ENCODE assay signal across 8 cellular contexts in the genomic region with DNA sequence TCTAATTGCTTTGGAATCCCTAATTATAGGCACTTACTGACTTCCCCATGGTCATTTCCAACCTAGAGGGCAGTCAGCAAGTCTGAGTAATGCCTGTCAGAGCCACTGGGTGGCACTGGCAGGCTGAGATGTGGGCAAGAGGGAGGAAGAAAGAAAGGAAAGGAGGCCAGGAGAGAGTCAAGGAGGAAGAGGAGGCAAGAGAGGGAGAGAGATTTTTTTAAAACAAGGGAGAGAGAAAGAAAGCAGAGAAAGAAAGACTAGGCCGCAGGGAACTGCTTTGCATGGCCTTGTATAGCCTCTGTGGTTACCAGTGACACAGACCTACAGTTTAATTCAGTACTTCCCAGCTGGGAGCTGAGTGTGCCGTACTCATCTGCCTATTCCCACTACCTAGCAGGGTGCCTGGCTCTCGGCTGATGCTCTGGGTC.
DNase-seq lines count a peak whose midpoint lies in the region; ATAC-seq and TF ChIP-seq lines count a peak whose summit lies in the region.

No MANE protein-coding gene starts in this region.

- peak; percentile 91 for TF ChIP-seq RAD21 in SK-N-SH (IDR thresholded peaks at IDR 0.05; ENCODE audit: low read length)

- no peak overlapping the region for H3K4me3 Mint-ChIP-seq in CD4-positive, CD25-positive, alpha-beta regulatory T cell

- peak; percentile 8 to 49 (median 44) for DNase-seq in CD4-positive, CD25-positive, alpha-beta regulatory T cell
- peak; percentile 60 for DNase-seq in SK-N-SH
- DNase-seq in adipocyte (ENCODE audit: low read depth): peak; percentile 86
- peak; percentile 54 for DNase-seq in left ventricle myocardium inferior
- peak; percentile 63 for DNase-seq in retina

- no peaks in the 10 kb centered on the region for H3K9me2 ChIP-seq in SK-N-SH

- POLR2A ChIA-PET in SK-N-SH (lab: Yijun Ruan, JAX): no interaction called here

- no peak overlapping the region for H3K4me3 ChIP-seq in CD4-positive, CD25-positive, alpha-beta regulatory T cell (ENCODE audit: low read depth, low read length)
- H3K4me3 ChIP-seq in SK-N-SH (ENCODE audit: low read depth in 2 of 2, low read length in 1 of 2) (no peak overlapping the region), adipocyte (ENCODE audit: low read length) (no peak overlapping the region), left ventricle myocardium inferior (no peak overlapping the region)

- H2AFZ ChIP-seq in SK-N-SH (ENCODE audit: low read depth): no peak overlapping the region

- H3K27me3 ChIP-seq in CD4-positive, CD25-positive, alpha-beta regulatory T cell (ENCODE audit: control insufficient read depth, insufficient read depth, low read length): peaks cover 3% of the 10 kb centered on the region
- H3K27me3 ChIP-seq in SK-N-SH (ENCODE audit: insufficient read depth): no peaks in the 10 kb centered on the region
- H3K27me3 ChIP-seq in adipocyte (replicated peaks; ENCODE audit: control insufficient read depth, insufficient read depth, low read length): no peaks in the 10 kb centered on the region
- peaks cover 31% of the 10 kb centered on the region for H3K27me3 ChIP-seq in left ventricle myocardium inferior (ENCODE audit: low read depth)

- peaks cover 5% of the 10 kb centered on the region for H3K27me3 Mint-ChIP-seq in CD4-positive, CD25-positive, alpha-beta regulatory T cell

- CTCF ChIA-PET in SK-N-SH (lab: Yijun Ruan, JAX): interaction anchor here (0.6 to 2.7 kb wide), 28 partner anchors 9 to 1620 kb away, joined by 3 to 40 read pairs (median 3); partner anchors contain the start of gene EGR2

- intact Hi-C loops in left ventricle myocardium inferior (cut with micrococcal nuclease): loop anchor here (10.0 kb wide), 3 partner anchors 231 to 561 kb away; no protein-coding TSS in a partner anchor

- H3K9ac ChIP-seq in SK-N-SH: no peak overlapping the region
- no peak overlapping the region for H3K9ac ChIP-seq in adipocyte (ENCODE audit: low read length)

- no peak overlapping the region for H3K27ac Mint-ChIP-seq in CD4-positive, CD25-positive, alpha-beta regulatory T cell

- TF ChIP-seq CTCF in SK-N-SH (IDR thresholded peaks at IDR 0.05) (peak; percentile 96), left ventricle myocardium inferior (IDR thresholded peaks at IDR 0.05; ENCODE audit: borderline replicate concordance) (peak; percentile 89)

- TF ChIP-seq EP300 in SK-N-SH (IDR thresholded peaks at IDR 0.05; ENCODE audit: borderline replicate concordance in 1 of 2, low read depth in 1 of 2, low read length in 1 of 2): no peak

- H3K9me3 Mint-ChIP-seq in CD4-positive, CD25-positive, alpha-beta regulatory T cell: peaks cover 0 to 1% (median 0%) of the 10 kb centered on the region in 7 donors

- 44% methylated on average over 3 of the region's 3 CpGs for WGBS in SK-N-SH (ENCODE audit: low lambda C conversion rate)

- no peaks in the 10 kb centered on the region for H3K4me1 ChIP-seq in CD4-positive, CD25-positive, alpha-beta regulatory T cell (ENCODE audit: control insufficient read depth, insufficient read depth, low read length, poor library complexity, severe bottlenecking)
- H3K4me1 ChIP-seq in SK-N-SH (ENCODE audit: control insufficient read depth in 1 of 2, insufficient read depth in 2 of 2, low read depth in 1 of 2, low read length in 1 of 2): no peaks in the 10 kb centered on the region; a peak in 1 of 4 replicates
- H3K4me1 ChIP-seq in adipocyte (ENCODE audit: control insufficient read depth, insufficient read depth, low read length): peaks cover 3% of the 10 kb centered on the region
- H3K4me1 ChIP-seq in left ventricle myocardium inferior: no peaks in the 10 kb centered on the region

- no peaks in the 10 kb centered on the region for H3F3A ChIP-seq in SK-N-SH (replicated peaks; ENCODE audit: insufficient read depth)

- no peaks in the 10 kb centered on the region for H3K36me3 ChIP-seq in CD4-positive, CD25-positive, alpha-beta regulatory T cell (ENCODE audit: control insufficient read depth, insufficient read depth, low read length)
- H3K36me3 ChIP-seq in SK-N-SH (replicated peaks in 1 of 2; ENCODE audit: control insufficient read depth in 1 of 2, insufficient read depth in 2 of 2, low read length in 1 of 2): no peaks in the 10 kb centered on the region
- H3K36me3 ChIP-seq in adipocyte (ENCODE audit: control insufficient read depth, insufficient read depth, low read length, severe bottlenecking): no peaks in the 10 kb centered on the region
- H3K36me3 ChIP-seq in left ventricle myocardium inferior: no peaks in the 10 kb centered on the region

- H3K36me3 Mint-ChIP-seq in CD4-positive, CD25-positive, alpha-beta regulatory T cell: no peaks in the 10 kb centered on the region

- H3K4me2 ChIP-seq in SK-N-SH: no peak overlapping the region

- no peaks in the 10 kb centered on the region for H3K9me3 ChIP-seq in CD4-positive, CD25-positive, alpha-beta regulatory T cell (ENCODE audit: control insufficient read depth in 2 of 2, low read length in 2 of 2)
- H3K9me3 ChIP-seq in SK-N-SH (no peaks in the 10 kb centered on the region), adipocyte (ENCODE audit: control insufficient read depth, low read length) (no peaks in the 10 kb centered on the region), left ventricle myocardium inferior (replicated peaks) (no peaks in the 10 kb centered on the region)

- no peaks in the 10 kb centered on the region for H3K79me2 ChIP-seq in SK-N-SH (ENCODE audit: insufficient read depth)

- no peak overlapping the region for H3K27ac ChIP-seq in CD4-positive, CD25-positive, alpha-beta regulatory T cell (ENCODE audit: insufficient read depth, low read length, poor library complexity, severe bottlenecking)
- no peak overlapping the region for H3K27ac ChIP-seq in SK-N-SH (ENCODE audit: low read depth in 2 of 2, low read length in 1 of 2)
- no peak overlapping the region for H3K27ac ChIP-seq in left ventricle myocardium inferior (replicated peaks)

- ATAC-seq in CD4-positive, CD25-positive, alpha-beta regulatory T cell (ENCODE audit: low read depth in 2 of 2): peak; percentile 64 to 72
- ATAC-seq in GM19025 (IDR thresholded peaks at IDR 0.05; ENCODE audit: low read depth, unreplicated experiment) (peak; percentile 79), HG03354 (IDR thresholded peaks at IDR 0.05; ENCODE audit: poor library complexity, severe bottlenecking, unreplicated experiment) (peak; percentile 86), HG03565 (IDR thresholded peaks at IDR 0.05; ENCODE audit: unreplicated experiment) (no peak)

- H4K20me1 ChIP-seq in SK-N-SH (ENCODE audit: insufficient read depth): no peaks in the 10 kb centered on the region

- peaks cover 0 to 3% (median 1%) of the 10 kb centered on the region in 4 donors for H3K4me1 Mint-ChIP-seq in CD4-positive, CD25-positive, alpha-beta regulatory T cell

TF ChIP-seq in SK-N-SH, 30 proteins besides CTCF, POLR2A, EP300 and RAD21:
- no peak for TF ChIP-seq TCF12 (IDR thresholded peaks at IDR 0.05)
- peak; percentile 80 for TF ChIP-seq SMC3 (IDR thresholded peaks at IDR 0.05; ENCODE audit: low read depth, low read length)
- TF ChIP-seq GATA2 (CRISPR knock-in tag; IDR thresholded peaks at IDR 0.05): no peak
- TF ChIP-seq JUND (IDR thresholded peaks at IDR 0.05): no peak
- no peak for TF ChIP-seq REST (IDR thresholded peaks at IDR 0.05; ENCODE audit: low read depth, low read length)
- TF ChIP-seq NFIC (IDR thresholded peaks at IDR 0.05; ENCODE audit: borderline replicate concordance): no peak
- TF ChIP-seq RXRA (IDR thresholded peaks at IDR 0.05; ENCODE audit: borderline replicate concordance, low read depth): no peak
- TF ChIP-seq TEAD4 (IDR thresholded peaks at IDR 0.05; ENCODE audit: borderline replicate concordance, insufficient read depth): no peak
- no peak for TF ChIP-seq TAF1 (IDR thresholded peaks at IDR 0.05; ENCODE audit: borderline replicate concordance, low read depth, low read length)
